Comparison of ENCODE assay signal across 8 cellular contexts in genomic region chr11:33734441-33735165, GRCh38. TPM values are rescaled to one million over a fixed set of nuclear protein-coding genes. Genes with fewer than 3 reads are reported as not detected.
A peak's percentile ranks its signal among the peaks of the same experiment; 100 is the strongest.
DNase-seq lines count a peak whose midpoint lies in the region; ATAC-seq, FAIRE-seq and TF ChIP-seq lines count a peak whose summit lies in the region.

No MANE protein-coding gene starts in this region.

- H3K4me1 ChIP-seq in cardiac muscle cell (ENCODE audit: low read depth) = peaks cover 20% of the 10 kb centered on the region
- H3K4me1 ChIP-seq in astrocyte (ENCODE audit: insufficient read depth, low read length) = peaks cover 29% of the 10 kb centered on the region
- peaks cover 55% of the 10 kb centered on the region for H3K4me1 ChIP-seq in keratinocyte (ENCODE audit: control insufficient read depth, extremely low read depth, insufficient read depth, low read length)
- peaks cover 17% of the 10 kb centered on the region for H3K4me1 ChIP-seq in stomach smooth muscle (ENCODE audit: control insufficient read depth, insufficient read depth, low read length)

- H3K27me3 ChIP-seq in cardiac muscle cell (no peaks in the 10 kb centered on the region), astrocyte (ENCODE audit: insufficient read depth, low read length) (no peaks in the 10 kb centered on the region), keratinocyte (ENCODE audit: control insufficient read depth, extremely low read depth, insufficient read depth, low read length) (no peaks in the 10 kb centered on the region), stomach smooth muscle (ENCODE audit: control insufficient read depth in 1 of 2, insufficient read depth in 2 of 2, low read length in 2 of 2) (no peaks in the 10 kb centered on the region)

- H3K4me2 ChIP-seq in astrocyte (ENCODE audit: low read length) = peak overlapping the region; percentile 92
- peak overlapping the region; percentile 98 for H3K4me2 ChIP-seq in keratinocyte (ENCODE audit: control insufficient read depth, extremely low read depth, insufficient read depth, low read depth, low read length)

- H3K4me3 ChIP-seq in cardiac muscle cell (peak overlapping the region; percentile 80), astrocyte (ENCODE audit: insufficient read depth, low read depth, low read length) (peak overlapping the region; percentile 84), keratinocyte (ENCODE audit: control insufficient read depth in 2 of 3, extremely low read depth in 1 of 3, insufficient read depth in 2 of 3, low read depth in 1 of 3, low read length in 3 of 3) (peak overlapping the region; percentile 91 to 100 (median 97)), stomach smooth muscle (ENCODE audit: low read length in 2 of 2) (peak overlapping the region; percentile 87)

- no peaks in the 10 kb centered on the region for H3K9me3 ChIP-seq in cardiac muscle cell (ENCODE audit: low read depth)
- H3K9me3 ChIP-seq in astrocyte (ENCODE audit: insufficient read depth, low read depth, low read length) = no peaks in the 10 kb centered on the region
- H3K9me3 ChIP-seq in keratinocyte (ENCODE audit: control insufficient read depth, low read depth, low read length) = no peaks in the 10 kb centered on the region
- no peaks in the 10 kb centered on the region for H3K9me3 ChIP-seq in stomach smooth muscle (ENCODE audit: control insufficient read depth in 2 of 2, low read length in 2 of 2)

- H3K36me3 Mint-ChIP-seq in astrocyte (ENCODE audit: low read depth, unreplicated experiment) = peaks cover 6% of the 10 kb centered on the region

- intact Hi-C loops in Right ventricle myocardium inferior (cut with DNase I) = loop anchor here (2.0 kb wide), 1 partner anchor 34 kb away; the partner anchor contains the start of gene C11orf91

- H2AFZ ChIP-seq in astrocyte (ENCODE audit: low read depth, low read length) (no peak overlapping the region), keratinocyte (ENCODE audit: control insufficient read depth, low read length) (no peak overlapping the region)

- H3K4me3 Mint-ChIP-seq in astrocyte (ENCODE audit: unreplicated experiment) = peak overlapping the region; percentile 94

- H3K27me3 Mint-ChIP-seq in astrocyte (ENCODE audit: low read depth, unreplicated experiment) = no peaks in the 10 kb centered on the region

- H3K4me1 Mint-ChIP-seq in astrocyte (ENCODE audit: low read depth, unreplicated experiment) = peaks cover 24% of the 10 kb centered on the region

- H3K9me1 ChIP-seq in keratinocyte (ENCODE audit: control insufficient read depth, extremely low read depth, insufficient read depth, low read length) = peaks cover 3% of the 10 kb centered on the region

- H3K27ac ChIP-seq in cardiac muscle cell (no peak overlapping the region), astrocyte (ENCODE audit: low read depth, low read length) (peak overlapping the region; percentile 94), keratinocyte (ENCODE audit: control insufficient read depth, insufficient read depth, low read length) (peak overlapping the region; percentile 92), stomach smooth muscle (ENCODE audit: low read length) (peak overlapping the region; percentile 67)

- H4K20me1 ChIP-seq in astrocyte (ENCODE audit: insufficient read depth, low read length) (peaks cover 56% of the 10 kb centered on the region), keratinocyte (ENCODE audit: control insufficient read depth, extremely low read depth, insufficient read depth, low read length) (peaks cover 34% of the 10 kb centered on the region)

- H3K36me3 ChIP-seq in cardiac muscle cell (no peaks in the 10 kb centered on the region), astrocyte (ENCODE audit: insufficient read depth, low read length) (peaks cover 22% of the 10 kb centered on the region), keratinocyte (ENCODE audit: control insufficient read depth in 2 of 2, extremely low read depth in 1 of 2, insufficient read depth in 2 of 2, low read length in 2 of 2) (peaks cover 12 to 26% of the 10 kb centered on the region in 2 experiments), stomach smooth muscle (ENCODE audit: control insufficient read depth in 2 of 2, insufficient read depth in 2 of 2, low read length in 2 of 2) (peaks cover 0 to 5% of the 10 kb centered on the region in 2 donors)

- H3K9ac ChIP-seq in astrocyte (ENCODE audit: low read length) = peak overlapping the region; percentile 92
- H3K9ac ChIP-seq in keratinocyte (ENCODE audit: control insufficient read depth, extremely low read depth, insufficient read depth, low read length) = peak overlapping the region; percentile 96
- peak overlapping the region; percentile 80 to 86 for H3K9ac ChIP-seq in stomach smooth muscle (ENCODE audit: low read length in 2 of 2)

- FAIRE-seq in astrocyte (lab: Jason Lieb, UNC) (no peak), keratinocyte (lab: Jason Lieb, UNC) (no peak)

- dilution Hi-C loops in keratinocyte (cut with MboI; ENCODE audit: extremely low pct_ligation_motif_present, low sequenced_read_pairs) = no loop called here

- TF ChIP-seq CTCF in cardiac muscle cell (IDR thresholded peaks at IDR 0.05; ENCODE audit: low read depth, low read length) (no peak), astrocyte (IDR thresholded peaks at IDR 0.05; ENCODE audit: insufficient read depth, low read depth, low read length) (no peak), keratinocyte (optimal IDR thresholded peaks at IDR 0.05 in 1 of 3, IDR thresholded peaks at IDR 0.05 in 1 of 3, conservative IDR thresholded peaks at IDR 0.05 in 1 of 3; ENCODE audit: extremely low read depth in 1 of 3, insufficient read depth in 2 of 3, low read length in 3 of 3) (no peak)

- peak in 1 of 2 donors; percentile 71 for DNase-seq in cardiac muscle cell (ENCODE audit: low read depth in 1 of 2, low spot score in 1 of 2)
- no peak for DNase-seq in Right ventricle myocardium inferior (ENCODE audit: missing footprints)
- peak; percentile 62 for DNase-seq in astrocyte (ENCODE audit: low read depth)
- no peak for DNase-seq in keratinocyte (ENCODE audit: low read depth, low spot score)
- no peak for DNase-seq in effector CD8-positive, alpha-beta T cell (lab: John Stamatoyannopoulos, UW)
- no peak for DNase-seq in activated effector memory CD4-positive, alpha-beta T cell treated with Interleukin-2 at 50 U/mL for 16 hours

- H3K79me2 ChIP-seq in astrocyte (ENCODE audit: insufficient read depth, low read length) (peaks cover 66% of the 10 kb centered on the region), keratinocyte (ENCODE audit: control insufficient read depth, insufficient read depth, low read length) (peaks cover 66% of the 10 kb centered on the region)

- ATAC-seq in Right ventricle myocardium inferior (no peak), HG03039 (IDR thresholded peaks at IDR 0.05; ENCODE audit: unreplicated experiment) (no peak)

- no peaks in the 10 kb centered on the region for H3K9me3 Mint-ChIP-seq in astrocyte (ENCODE audit: unreplicated experiment)

- peak overlapping the region; percentile 73 for H3K27ac Mint-ChIP-seq in astrocyte (ENCODE audit: unreplicated experiment)

RNA-seq across cellular contexts. Expression of gene CD59, which starts 1.6 kb away (rescaled TPM):
- total RNA-seq in cardiac muscle cell (60.6 and 61.1 TPM in 2 replicates), Right ventricle myocardium inferior (817 TPM), astrocyte (587 and 662 TPM in 2 replicates)
- polyA plus RNA-seq in cardiac muscle cell (97.1 and 108 TPM in 2 replicates), keratinocyte (1,349 to 1,804 TPM (median 1,403 TPM) in 3 replicates)
- polyA plus RNA-seq in keratinocyte (2011; ENCODE audit: low read depth) = 138 TPM
- 1,041 and 1,596 TPM in 2 replicates for polyA plus RNA-seq in keratinocyte (2011; cell fraction: cytosol; rRNA removed)
- 1,467 and 1,504 TPM in 2 replicates for polyA plus RNA-seq in keratinocyte (2011; cell fraction: nucleus; rRNA removed)
- 746 and 1,053 TPM in 2 replicates for polyA plus RNA-seq in keratinocyte (2012; ENCODE audit: low replicate concordance)
- polyA minus RNA-seq in keratinocyte = 691 to 1,393 TPM (median 1,095 TPM) in 3 replicates
- 314 TPM for polyA minus RNA-seq in keratinocyte (2011; cell fraction: cytosol; rRNA and poly(A)+ RNA removed)
- 626 and 1,149 TPM in 2 replicates for polyA minus RNA-seq in keratinocyte (2011; cell fraction: nucleus; rRNA and poly(A)+ RNA removed)

RNA-seq across cellular contexts. Expression of gene C11orf91, which starts 34.0 kb away (rescaled TPM):
- total RNA-seq in cardiac muscle cell (not detected in 2 replicates), Right ventricle myocardium inferior (not detected), astrocyte (not detected in 2 replicates)
- polyA plus RNA-seq in cardiac muscle cell (0.23 TPM in 1 of 2 replicates, not detected in the other), keratinocyte (0.10 to 0.16 TPM (median 0.10 TPM) in 3 replicates)
- polyA plus RNA-seq in keratinocyte (2011; ENCODE audit: low read depth) = not detected
- not detected in 2 replicates for polyA plus RNA-seq in keratinocyte (2011; cell fraction: cytosol; rRNA removed)
- polyA plus RNA-seq in keratinocyte (2011; cell fraction: nucleus; rRNA removed) = 0.36 TPM in 1 of 2 replicates, not detected in the other
- 0.18 TPM in 1 of 2 replicates, not detected in the other for polyA plus RNA-seq in keratinocyte (2012; ENCODE audit: low replicate concordance)
- polyA minus RNA-seq in keratinocyte = not detected in 3 replicates
- not detected for polyA minus RNA-seq in keratinocyte (2011; cell fraction: cytosol; rRNA and poly(A)+ RNA removed)
- 1.2 TPM in 1 of 2 replicates, not detected in the other for polyA minus RNA-seq in keratinocyte (2011; cell fraction: nucleus; rRNA and poly(A)+ RNA removed)

RNA-seq across cellular contexts. Expression of gene FBXO3, which starts 39.7 kb away (rescaled TPM):
- total RNA-seq in cardiac muscle cell = 36.1 and 38.2 TPM in 2 replicates
- 31.1 and 34.4 TPM in 2 replicates for polyA plus RNA-seq in cardiac muscle cell
- total RNA-seq in Right ventricle myocardium inferior = 46.4 TPM
- total RNA-seq in astrocyte = 23.5 and 25.2 TPM in 2 replicates
- 47.3 to 68.6 TPM (median 48.5 TPM) in 3 replicates for polyA plus RNA-seq in keratinocyte
- polyA plus RNA-seq in keratinocyte (2011; ENCODE audit: low read depth) = 42.8 TPM
- polyA plus RNA-seq in keratinocyte (2011; cell fraction: cytosol; rRNA removed) = 22.3 and 50.6 TPM in 2 replicates
- polyA plus RNA-seq in keratinocyte (2011; cell fraction: nucleus; rRNA removed) = 44.9 and 65.7 TPM in 2 replicates
- polyA plus RNA-seq in keratinocyte (2012; ENCODE audit: low replicate concordance) = 25.0 and 34.6 TPM in 2 replicates
- polyA minus RNA-seq in keratinocyte = 11.1 to 60.4 TPM (median 40.3 TPM) in 3 replicates
- polyA minus RNA-seq in keratinocyte (2011; cell fraction: cytosol; rRNA and poly(A)+ RNA removed) = 35.5 TPM
- 32.0 and 44.9 TPM in 2 replicates for polyA minus RNA-seq in keratinocyte (2011; cell fraction: nucleus; rRNA and poly(A)+ RNA removed)
